In the genomic region with DNA sequence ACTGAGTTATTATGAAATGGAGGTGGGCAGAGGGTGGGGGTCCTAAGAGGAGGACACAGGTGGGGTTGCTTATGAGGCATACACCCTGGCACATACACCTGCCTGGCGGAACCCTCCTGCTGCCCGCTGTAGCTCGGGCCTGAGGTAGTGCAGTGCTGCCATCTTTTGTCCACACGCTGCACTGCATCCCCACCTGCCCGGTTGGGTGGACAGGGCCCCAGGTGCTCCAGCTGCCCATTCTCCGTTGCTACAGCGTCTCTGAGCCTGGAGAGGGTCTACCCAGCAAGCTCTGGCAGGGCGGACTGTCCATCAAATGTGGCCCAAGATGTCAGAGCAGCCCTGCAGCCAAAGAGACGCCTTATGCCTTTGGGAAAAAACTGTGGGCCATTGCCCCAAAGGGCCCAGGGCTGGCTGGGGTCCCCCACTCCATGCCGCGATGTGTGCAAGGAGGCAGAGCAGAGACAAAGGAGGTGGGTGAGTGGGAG, we compare ENCODE assay signal across 9 cellular contexts.
DNase-seq lines count a peak whose midpoint lies in the region; TF ChIP-seq lines count a peak whose summit lies in the region.
"Had no signal": no experiment of that assay in that cellular context is flagged by ENCODE, and none has a peak within 500 bp of the region (broad histone marks: within the 10 kb centered on the region; RNA-seq: fewer than 3 reads in every experiment).

No MANE protein-coding gene starts in this region.

- no peak overlapping the region for H3K27ac ChIP-seq in fibroblast of lung (ENCODE audit: insufficient read depth, low read length)
- H3K27ac ChIP-seq in suprapubic skin = no peak overlapping the region

- H3K4me2 ChIP-seq in fibroblast of lung (ENCODE audit: extremely low read depth, insufficient read depth, low read length) = no peak overlapping the region

- no peak for TF ChIP-seq EP300 in suprapubic skin (IDR thresholded peaks at IDR 0.05)

- TF ChIP-seq CTCF in LNCAP (IDR thresholded peaks at IDR 0.05) (peak; percentile 90), fibroblast of lung (conservative IDR thresholded peaks at IDR 0.05 in 1 of 2, IDR thresholded peaks at IDR 0.05 in 1 of 2; ENCODE audit: low read depth in 1 of 2, low read length in 2 of 2) (peak; percentile 40 to 43), suprapubic skin (IDR thresholded peaks at IDR 0.05) (peak in 1 of 2 donors; percentile 52)

- no peaks in the 10 kb centered on the region for H3K36me3 ChIP-seq in fibroblast of lung (ENCODE audit: control insufficient read depth, insufficient read depth, low read length)
- no peaks in the 10 kb centered on the region for H3K36me3 ChIP-seq in suprapubic skin

- whole genome bisulfite sequencing in suprapubic skin = 27% methylated on average over 8 of the region's 11 CpGs

- H3K4me3 ChIP-seq in fibroblast of lung (replicated peaks in 1 of 4; ENCODE audit: control extremely low read depth in 1 of 4, insufficient read depth in 1 of 4, low read depth in 3 of 4, low read length in 4 of 4) (no peak overlapping the region), suprapubic skin (no peak overlapping the region)

- H3K9me3 ChIP-seq in fibroblast of lung (ENCODE audit: control insufficient read depth, insufficient read depth, low read depth, low read length) (no peaks in the 10 kb centered on the region), suprapubic skin (no peaks in the 10 kb centered on the region)

- H3K27me3 ChIP-seq in fibroblast of lung (ENCODE audit: control insufficient read depth, insufficient read depth, low read length) (no peaks in the 10 kb centered on the region), suprapubic skin (peaks cover 19% of the 10 kb centered on the region)

- no peak overlapping the region for H2AFZ ChIP-seq in fibroblast of lung (ENCODE audit: low read length)

- no peak for TF ChIP-seq POLR2A in suprapubic skin (IDR thresholded peaks at IDR 0.05)

- H4K20me1 ChIP-seq in fibroblast of lung (ENCODE audit: control insufficient read depth, extremely low read depth, insufficient read depth, low read length) = no peaks in the 10 kb centered on the region

- no peaks in the 10 kb centered on the region for H3K4me1 ChIP-seq in fibroblast of lung (ENCODE audit: control insufficient read depth, extremely low read depth, insufficient read depth, low read length)
- H3K4me1 ChIP-seq in suprapubic skin = no peaks in the 10 kb centered on the region

- H3K79me2 ChIP-seq in fibroblast of lung (ENCODE audit: control insufficient read depth, insufficient read depth, low read length) = no peaks in the 10 kb centered on the region

- DNase-seq in NOMO-1 treated with DMSO at 0.1 percent for 48 hours (lab: John Stamatoyannopoulos, UW; ENCODE audit: unreplicated experiment) = peak; percentile 0
- no peak for DNase-seq in NOMO-1 treated with dmso at 0.1 percent for 144 hours (lab: John Stamatoyannopoulos, UW; ENCODE audit: unreplicated experiment)
- peak; percentile 7 for DNase-seq in SK-N-DZ (ENCODE audit: low spot score)
- DNase-seq in fibroblast of lung (ENCODE audit: low read depth in 2 of 2) = peak in 1 of 2 donors; percentile 6
- DNase-seq in renal cortical epithelial cell (ENCODE audit: low read depth) = peak; percentile 4
- DNase-seq in suprapubic skin (ENCODE audit: low spot score in 2 of 2) = no peak
- no peak for DNase-seq in GF-D8 (lab: John Stamatoyannopoulos, UW)
- DNase-seq: naive B cell had no signal

- H3K9ac ChIP-seq in fibroblast of lung (ENCODE audit: insufficient read depth, low read length) = no peak overlapping the region

Comparison
In these comparisons a context has a peak if more than half of its experiments do, and no peak if none do; other contexts are left out.
1. DNase-seq: peak in NOMO-1 treated with DMSO at 0.1 percent for 48 hours (single experiment), SK-N-DZ (single experiment) and renal cortical epithelial cell (single experiment); none in NOMO-1 treated with dmso at 0.1 percent for 144 hours (single experiment), suprapubic skin (0 of 2) and GF-D8 (single experiment).